In genomic region chr13:29099781-29100406, GRCh38 we compare ENCODE assay signal across 34 cellular contexts.
"Had no signal": no experiment of that assay in that cellular context is flagged by ENCODE, and none has a peak within 500 bp of the region (broad histone marks: within the 10 kb centered on the region; RNA-seq: fewer than 3 reads in every experiment).

No MANE protein-coding gene starts in this region.

- H3K27ac ChIP-seq: body of pancreas, esophagus muscularis mucosa, foreskin keratinocyte, gastrocnemius medialis, WERI-Rb-1 had no signal

- H3K27ac Mint-ChIP-seq: activated B cell treated with CpG ODN at 0.5 μM for 24 hours; activated CD4-positive, alpha-beta memory T cell treated with anti-CD3 and anti-CD28 coated beads, Interleukin-2, amount 10 ng/mL, durations not matched to agents 7 days and 5 days; activated CD4-positive, alpha-beta T cell treated with anti-CD3 and anti-CD28 coated beads for 36 hours; activated CD4-positive, alpha-beta T cell treated with anti-CD3 and anti-CD28 coated beads, Interleukin-2, amount 10 ng/mL, durations not matched to agents 24 days and 14 days; activated naive CD8-positive, alpha-beta T cell; activated T-cell treated with anti-CD3 and anti-CD28 coated beads, Interleukin-2, amount 50 U/mL, for 24 hours; activated T-cell treated with anti-CD3 and anti-CD28 coated beads, Interleukin-2, amount 50 U/mL, for 72 hours; effector memory CD8-positive, alpha-beta T cell; T-cell; T-helper 1 cell treated with Interleukin-12 subunit alpha and Interleukin-12 subunit beta and Interleukin-4 antibody, amounts not matched to agents 30 μg/mL and 1 μg/mL, for 36 hours; T-helper 2 cell treated with Interferon-gamma antibody and Interleukin-4, amounts not matched to agents 5 μg/mL and 100 μg/mL, for 36 hours had no signal

- ATAC-seq: activated CD4-positive, alpha-beta T cell treated with anti-CD3 and anti-CD28 coated beads for 36 hours; activated T-cell treated with anti-CD3 and anti-CD28 coated beads, Interleukin-2, amount 50 U/mL, for 72 hours; body of pancreas; effector memory CD8-positive, alpha-beta T cell; foreskin keratinocyte; gastrocnemius medialis; T-cell had no signal

- H3K36me3 Mint-ChIP-seq: activated naive CD8-positive, alpha-beta T cell; T-cell had no signal

- FAIRE-seq: colon had no signal

- H3K27me3 Mint-ChIP-seq: activated CD4-positive, alpha-beta memory T cell treated with anti-CD3 and anti-CD28 coated beads, Interleukin-2, amount 10 ng/mL, durations not matched to agents 7 days and 5 days; activated CD4-positive, alpha-beta T cell treated with anti-CD3 and anti-CD28 coated beads for 36 hours; activated CD4-positive, alpha-beta T cell treated with anti-CD3 and anti-CD28 coated beads, Interleukin-2, amount 10 ng/mL, durations not matched to agents 24 days and 14 days; activated naive CD8-positive, alpha-beta T cell; activated T-cell treated with anti-CD3 and anti-CD28 coated beads, Interleukin-2, amount 50 U/mL, for 24 hours; effector memory CD8-positive, alpha-beta T cell had no signal

- H3K27me3 ChIP-seq: body of pancreas, esophagus muscularis mucosa, foreskin keratinocyte, gastrocnemius medialis had no signal

- DNase-seq: activated B cell treated with CpG ODN at 0.5 μM for 24 hours; activated CD4-positive, alpha-beta memory T cell treated with anti-CD3 and anti-CD28 coated beads, Interleukin-2, amount 10 ng/mL, durations not matched to agents 7 days and 5 days; activated CD4-positive, alpha-beta T cell treated with anti-CD3 and anti-CD28 coated beads for 36 hours; activated CD4-positive, alpha-beta T cell treated with anti-CD3 and anti-CD28 coated beads, Interleukin-2, amount 10 ng/mL, durations not matched to agents 24 days and 14 days; activated CD4-positive, CD25-positive, alpha-beta regulatory T cell treated with anti-CD3 and anti-CD28 coated beads, Interleukin-2, amount 50 U/mL, for 72 hours; activated CD8-positive, alpha-beta memory T cell treated with anti-CD3 and anti-CD28 coated beads, Interleukin-2, amount 50 U/mL, for 48 hours; activated effector memory CD4-positive, alpha-beta T cell treated with Interleukin-2 at 50 U/mL for 16 hours; activated gamma-delta T cell treated with Interleukin-2 at 50 U/mL for 16 hours; activated naive CD4-positive, alpha-beta T cell treated with anti-CD3 and anti-CD28 coated beads, Interleukin-2, amount 50 U/mL, for 16 hours; activated naive CD4-positive, alpha-beta T cell treated with Interleukin-2 at 50 U/mL for 16 hours; activated T-cell treated with anti-CD3 and anti-CD28 coated beads for 4 hours; activated T-cell treated with anti-CD3 and anti-CD28 coated beads, Interleukin-2, amount 50 U/mL, for 24 hours; activated T-cell treated with anti-CD3 and anti-CD28 coated beads, Interleukin-2, amount 50 U/mL, for 72 hours; amniotic stem cell; aorta; body of pancreas; caudate nucleus; cortex of kidney; dermis blood vessel endothelial cell; effector CD4-positive, alpha-beta T cell; effector memory CD8-positive, alpha-beta T cell; erythroblast; foreskin keratinocyte; gastrocnemius medialis; glutamatergic neuron; SW 1271; T-cell; T1000; WERI-Rb-1 had no signal

- H3K4me1 Mint-ChIP-seq: activated B cell treated with CpG ODN at 0.5 μM for 24 hours; activated CD4-positive, alpha-beta memory T cell treated with anti-CD3 and anti-CD28 coated beads, Interleukin-2, amount 10 ng/mL, durations not matched to agents 7 days and 5 days; activated CD4-positive, alpha-beta T cell treated with anti-CD3 and anti-CD28 coated beads for 36 hours; activated CD4-positive, alpha-beta T cell treated with anti-CD3 and anti-CD28 coated beads, Interleukin-2, amount 10 ng/mL, durations not matched to agents 24 days and 14 days had no signal

- H3K4me1 ChIP-seq: body of pancreas, esophagus muscularis mucosa, foreskin keratinocyte, gastrocnemius medialis had no signal

- H3K4me3 Mint-ChIP-seq: activated B cell treated with CpG ODN at 0.5 μM for 24 hours; activated CD4-positive, alpha-beta memory T cell treated with anti-CD3 and anti-CD28 coated beads, Interleukin-2, amount 10 ng/mL, durations not matched to agents 7 days and 5 days; activated CD4-positive, alpha-beta T cell treated with anti-CD3 and anti-CD28 coated beads for 36 hours; activated CD4-positive, alpha-beta T cell treated with anti-CD3 and anti-CD28 coated beads, Interleukin-2, amount 10 ng/mL, durations not matched to agents 24 days and 14 days; activated naive CD8-positive, alpha-beta T cell; activated T-cell treated with anti-CD3 and anti-CD28 coated beads, Interleukin-2, amount 50 U/mL, for 24 hours; activated T-cell treated with anti-CD3 and anti-CD28 coated beads, Interleukin-2, amount 50 U/mL, for 72 hours; effector memory CD8-positive, alpha-beta T cell; T-cell; T-helper 1 cell treated with Interleukin-12 subunit alpha and Interleukin-12 subunit beta and Interleukin-4 antibody, amounts not matched to agents 30 μg/mL and 1 μg/mL, for 36 hours; T-helper 2 cell treated with Interferon-gamma antibody and Interleukin-4, amounts not matched to agents 5 μg/mL and 100 μg/mL, for 36 hours had no signal

- H3K9me3 ChIP-seq: body of pancreas, esophagus muscularis mucosa, gastrocnemius medialis had no signal

- H3K4me3 ChIP-seq: body of pancreas, esophagus muscularis mucosa, gastrocnemius medialis had no signal

- H3K36me3 ChIP-seq: esophagus muscularis mucosa, gastrocnemius medialis, WERI-Rb-1 had no signal
